Comparison of ENCODE assay signal across 8 cellular contexts in genomic region chr18:2656237-2657042, GRCh38. TPM values are rescaled to one million over a fixed set of nuclear protein-coding genes. Genes with fewer than 3 reads are reported as not detected.
DNase-seq lines count a peak whose midpoint lies in the region; ATAC-seq, FAIRE-seq and TF ChIP-seq lines count a peak whose summit lies in the region.

No MANE protein-coding gene starts in this region.

- H3K36me3 Mint-ChIP-seq in CD4-positive, alpha-beta memory T cell: peaks cover 12 to 36% of the 10 kb centered on the region in 2 donors

- no peaks in the 10 kb centered on the region for H3K27me3 Mint-ChIP-seq in CD4-positive, alpha-beta memory T cell

- H3K27me3 ChIP-seq in CD4-positive, alpha-beta memory T cell (ENCODE audit: insufficient read depth, low read length): no peaks in the 10 kb centered on the region
- no peaks in the 10 kb centered on the region for H3K27me3 ChIP-seq in bronchial epithelial cell (ENCODE audit: control insufficient read depth, insufficient read depth, low read length)

- H3K27ac Mint-ChIP-seq in CD4-positive, alpha-beta memory T cell: peak overlapping the region; percentile 90 to 99 (median 96)

- peak overlapping the region; percentile 66 to 98 for H3K4me3 ChIP-seq in CD4-positive, alpha-beta memory T cell (ENCODE audit: low read length in 2 of 2)
- peak overlapping the region; percentile 97 for H3K4me3 ChIP-seq in bronchial epithelial cell (ENCODE audit: low read depth, low read length)

- H3K36me3 ChIP-seq in CD4-positive, alpha-beta memory T cell (ENCODE audit: insufficient read depth, low read length): no peaks in the 10 kb centered on the region
- no peaks in the 10 kb centered on the region for H3K36me3 ChIP-seq in bronchial epithelial cell (ENCODE audit: control insufficient read depth, insufficient read depth, low read length)

- H3K9me3 ChIP-seq in CD4-positive, alpha-beta memory T cell (ENCODE audit: control insufficient read depth in 1 of 2, low read length in 2 of 2): no peaks in the 10 kb centered on the region

- H3K9me3 Mint-ChIP-seq in CD4-positive, alpha-beta memory T cell: no peaks in the 10 kb centered on the region

- peak; percentile 57 to 77 (median 74) for DNase-seq in CD4-positive, alpha-beta memory T cell
- peak; percentile 48 for DNase-seq in HuH-7.5 (ENCODE audit: low spot score)
- DNase-seq in UCSD-AML1 (lab: John Stamatoyannopoulos, UW; ENCODE audit: unreplicated experiment): peak; percentile 70
- peak; percentile 18 for DNase-seq in bronchial epithelial cell (ENCODE audit: low read depth)
- DNase-seq in islet precursor cell: peak; percentile 78
- DNase-seq in stimulated activated CD4-positive, alpha-beta T cell treated with anti-CD3 and anti-CD28 coated beads, Interleukin-15, amount 100 ng/mL, for 24 hours: peak; percentile 63
- no peak for DNase-seq in T1000 (lab: John Stamatoyannopoulos, UW)

- ATAC-seq in GM21367 (IDR thresholded peaks at IDR 0.05; ENCODE audit: unreplicated experiment): peak; percentile 11

- POLR2A ChIA-PET in CD4-positive, alpha-beta memory T cell (lab: Charles Lee; ENCODE audit: partially characterized antibody): interaction anchor here (0.6 to 6.3 kb wide), 40 partner anchors 9 to 605 kb away, joined by 3 to 698 read pairs (median 6); partner anchors contain the start of genes METTL4, MYL12A, MYL12B and NDC80

- peak overlapping the region; percentile 99 for H3K27ac ChIP-seq in CD4-positive, alpha-beta memory T cell (ENCODE audit: low read depth, low read length)

- peaks cover 33% of the 10 kb centered on the region for H3K4me1 ChIP-seq in CD4-positive, alpha-beta memory T cell (ENCODE audit: insufficient read depth, low read length)

- H3K4me3 Mint-ChIP-seq in CD4-positive, alpha-beta memory T cell: peak overlapping the region; percentile 89 to 99 (median 98)

- FAIRE-seq in bronchial epithelial cell (lab: Jason Lieb, UNC): no peak

- H3K4me1 Mint-ChIP-seq in CD4-positive, alpha-beta memory T cell: peaks cover 22 to 47% (median 34%) of the 10 kb centered on the region in 4 donors

- intact Hi-C loops in CD4-positive, alpha-beta memory T cell (cut with micrococcal nuclease): loop anchor here (5.0 to 10.0 kb wide), 3 partner anchors 69 to 788 kb away; no protein-coding TSS in a partner anchor

- TF ChIP-seq CTCF in bronchial epithelial cell (IDR thresholded peaks at IDR 0.05; ENCODE audit: insufficient read depth, low read length, severe bottlenecking): no peak

- CTCF ChIA-PET in CD4-positive, alpha-beta memory T cell (lab: Charles Lee; ENCODE audit: partially characterized antibody): interaction anchor here (0.5 to 5.5 kb wide), 18 partner anchors 12 to 329 kb away, joined by 3 to 75 read pairs (median 4); partner anchors contain the start of genes METTL4 and NDC80

RNA-seq across cellular contexts. Expression of gene SMCHD1, which starts 0.9 kb away (rescaled TPM):
- total RNA-seq in CD4-positive, alpha-beta memory T cell: 100 to 1,000 TPM; 268 to 288 TPM
- 10 to 100 TPM; 22.1 to 60.9 TPM for polyA plus RNA-seq in CD4-positive, alpha-beta memory T cell
- 42.1 and 45.3 TPM in 2 replicates for total RNA-seq in bronchial epithelial cell
